3 cellular contexts compared by ENCODE assay signal in the genomic region with DNA sequence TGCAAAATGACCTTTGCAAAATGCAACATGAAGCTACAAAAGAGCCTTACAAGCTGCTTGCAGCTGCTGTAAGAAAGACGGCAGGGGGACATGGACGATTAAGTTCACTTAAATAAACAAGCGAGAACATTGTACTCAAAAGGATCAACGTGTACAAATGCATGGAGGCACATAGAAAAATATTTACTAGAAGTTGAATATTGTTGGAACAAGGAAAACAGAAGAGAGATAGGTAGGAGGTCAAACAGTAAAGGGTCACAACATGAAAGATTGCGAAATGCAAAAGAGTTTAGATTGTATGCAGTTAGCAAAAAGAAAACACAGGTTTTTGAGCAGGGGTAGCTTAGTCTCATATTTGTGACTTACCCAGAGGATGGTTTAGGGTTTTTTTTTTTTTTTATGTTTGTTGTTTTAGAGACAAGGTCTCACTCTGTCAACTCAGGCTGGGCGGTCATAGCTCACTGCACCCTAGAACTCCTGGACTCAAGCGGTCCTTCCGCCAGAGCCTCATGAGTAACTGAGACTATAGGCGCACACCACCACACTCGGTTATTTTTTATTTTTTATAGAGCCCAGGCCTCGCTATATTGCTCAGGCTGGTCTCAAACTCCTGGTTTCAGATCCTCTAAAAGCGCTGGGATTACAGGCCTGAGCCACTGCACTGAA.
TF ChIP-seq lines count a peak whose summit lies in the region.

No MANE protein-coding gene starts in this region.

TF ChIP-seq in A549, 52 proteins besides CTCF, POLR2A, EP300 and RAD21:
- TF ChIP-seq JUN (IDR thresholded peaks at IDR 0.05), result no peak
- TF ChIP-seq CEBPB (IDR thresholded peaks at IDR 0.05), result peak in 1 of 2 experiments; percentile 71; a peak in 2 of 4 replicates
- no peak for TF ChIP-seq TP53 (CRISPR knock-in tag; IDR thresholded peaks at IDR 0.05)

TF ChIP-seq in IMR-90, 13 proteins besides CTCF, POLR2A, EP300 and RAD21:
- TF ChIP-seq CHD1 (IDR thresholded peaks at IDR 0.05; ENCODE audit: low read depth, low read length) (no peak), CEBPB (IDR thresholded peaks at IDR 0.05; ENCODE audit: low read depth, low read length) (peak; percentile 81), RCOR1 (IDR thresholded peaks at IDR 0.05; ENCODE audit: insufficient replicate concordance, low read length) (no peak), RFX5 (IDR thresholded peaks at IDR 0.05; ENCODE audit: low read depth, low read length) (no peak), SMC3 (IDR thresholded peaks at IDR 0.05; ENCODE audit: low read depth, low read length) (no peak), MAZ (IDR thresholded peaks at IDR 0.05; ENCODE audit: borderline replicate concordance, low read depth, low read length) (no peak)
- TF ChIP-seq, protein P1, sequence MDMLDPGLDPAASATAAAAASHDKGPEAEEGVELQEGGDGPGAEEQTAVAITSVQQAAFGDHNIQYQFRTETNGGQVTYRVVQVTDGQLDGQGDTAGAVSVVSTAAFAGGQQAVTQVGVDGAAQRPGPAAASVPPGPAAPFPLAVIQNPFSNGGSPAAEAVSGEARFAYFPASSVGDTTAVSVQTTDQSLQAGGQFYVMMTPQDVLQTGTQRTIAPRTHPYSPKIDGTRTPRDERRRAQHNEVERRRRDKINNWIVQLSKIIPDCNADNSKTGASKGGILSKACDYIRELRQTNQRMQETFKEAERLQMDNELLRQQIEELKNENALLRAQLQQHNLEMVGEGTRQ (IDR thresholded peaks at IDR 0.05; ENCODE audit: low read depth, low read length), result no peak

TF ChIP-seq in HepG2, 621 proteins besides CTCF, POLR2A, EP300 and RAD21 (continues in another document):
- TF ChIP-seq, protein P2, sequence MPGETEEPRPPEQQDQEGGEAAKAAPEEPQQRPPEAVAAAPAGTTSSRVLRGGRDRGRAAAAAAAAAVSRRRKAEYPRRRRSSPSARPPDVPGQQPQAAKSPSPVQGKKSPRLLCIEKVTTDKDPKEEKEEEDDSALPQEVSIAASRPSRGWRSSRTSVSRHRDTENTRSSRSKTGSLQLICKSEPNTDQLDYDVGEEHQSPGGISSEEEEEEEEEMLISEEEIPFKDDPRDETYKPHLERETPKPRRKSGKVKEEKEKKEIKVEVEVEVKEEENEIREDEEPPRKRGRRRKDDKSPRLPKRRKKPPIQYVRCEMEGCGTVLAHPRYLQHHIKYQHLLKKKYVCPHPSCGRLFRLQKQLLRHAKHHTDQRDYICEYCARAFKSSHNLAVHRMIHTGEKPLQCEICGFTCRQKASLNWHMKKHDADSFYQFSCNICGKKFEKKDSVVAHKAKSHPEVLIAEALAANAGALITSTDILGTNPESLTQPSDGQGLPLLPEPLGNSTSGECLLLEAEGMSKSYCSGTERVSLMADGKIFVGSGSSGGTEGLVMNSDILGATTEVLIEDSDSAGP (CRISPR knock-in tag; IDR thresholded peaks at IDR 0.05; ENCODE audit: borderline replicate concordance), result no peak
- peak; percentile 34; the same call in 1 of the 2 replicates for TF ChIP-seq HNF4A (CRISPR knock-in tag; IDR thresholded peaks at IDR 0.05)
- TF ChIP-seq ZNF713 (CRISPR knock-in tag; IDR thresholded peaks at IDR 0.05), result no peak
- peak; percentile 41; the same call in 1 of the 2 replicates for TF ChIP-seq ZNF652 (CRISPR knock-in tag; IDR thresholded peaks at IDR 0.05; ENCODE audit: borderline replicate concordance, low read depth)
- no peak for TF ChIP-seq MED8 (CRISPR knock-in tag; IDR thresholded peaks at IDR 0.05; ENCODE audit: insufficient replicate concordance)
- TF ChIP-seq FOXO4 (CRISPR knock-in tag; conservative IDR thresholded peaks at IDR 0.05), result no peak
- TF ChIP-seq HDAC6 (IDR thresholded peaks at IDR 0.05; ENCODE audit: low read depth, low read length), result no peak
- TF ChIP-seq, protein P3, sequence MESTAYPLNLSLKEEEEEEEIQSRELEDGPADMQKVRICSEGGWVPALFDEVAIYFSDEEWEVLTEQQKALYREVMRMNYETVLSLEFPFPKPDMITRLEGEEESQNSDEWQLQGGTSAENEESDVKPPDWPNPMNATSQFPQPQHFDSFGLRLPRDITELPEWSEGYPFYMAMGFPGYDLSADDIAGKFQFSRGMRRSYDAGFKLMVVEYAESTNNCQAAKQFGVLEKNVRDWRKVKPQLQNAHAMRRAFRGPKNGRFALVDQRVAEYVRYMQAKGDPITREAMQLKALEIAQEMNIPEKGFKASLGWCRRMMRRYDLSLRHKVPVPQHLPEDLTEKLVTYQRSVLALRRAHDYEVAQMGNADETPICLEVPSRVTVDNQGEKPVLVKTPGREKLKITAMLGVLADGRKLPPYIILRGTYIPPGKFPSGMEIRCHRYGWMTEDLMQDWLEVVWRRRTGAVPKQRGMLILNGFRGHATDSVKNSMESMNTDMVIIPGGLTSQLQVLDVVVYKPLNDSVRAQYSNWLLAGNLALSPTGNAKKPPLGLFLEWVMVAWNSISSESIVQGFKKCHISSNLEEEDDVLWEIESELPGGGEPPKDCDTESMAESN (CRISPR knock-in tag; conservative IDR thresholded peaks at IDR 0.05), result peak; percentile 50; the same call in 1 of the 2 replicates
- TF ChIP-seq IKZF1 (IDR thresholded peaks at IDR 0.05), result no peak
- TF ChIP-seq, protein P4, sequence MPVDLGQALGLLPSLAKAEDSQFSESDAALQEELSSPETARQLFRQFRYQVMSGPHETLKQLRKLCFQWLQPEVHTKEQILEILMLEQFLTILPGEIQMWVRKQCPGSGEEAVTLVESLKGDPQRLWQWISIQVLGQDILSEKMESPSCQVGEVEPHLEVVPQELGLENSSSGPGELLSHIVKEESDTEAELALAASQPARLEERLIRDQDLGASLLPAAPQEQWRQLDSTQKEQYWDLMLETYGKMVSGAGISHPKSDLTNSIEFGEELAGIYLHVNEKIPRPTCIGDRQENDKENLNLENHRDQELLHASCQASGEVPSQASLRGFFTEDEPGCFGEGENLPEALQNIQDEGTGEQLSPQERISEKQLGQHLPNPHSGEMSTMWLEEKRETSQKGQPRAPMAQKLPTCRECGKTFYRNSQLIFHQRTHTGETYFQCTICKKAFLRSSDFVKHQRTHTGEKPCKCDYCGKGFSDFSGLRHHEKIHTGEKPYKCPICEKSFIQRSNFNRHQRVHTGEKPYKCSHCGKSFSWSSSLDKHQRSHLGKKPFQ (CRISPR knock-in tag; IDR thresholded peaks at IDR 0.05; ENCODE audit: insufficient replicate concordance), result no peak
- TF ChIP-seq, protein P5, sequence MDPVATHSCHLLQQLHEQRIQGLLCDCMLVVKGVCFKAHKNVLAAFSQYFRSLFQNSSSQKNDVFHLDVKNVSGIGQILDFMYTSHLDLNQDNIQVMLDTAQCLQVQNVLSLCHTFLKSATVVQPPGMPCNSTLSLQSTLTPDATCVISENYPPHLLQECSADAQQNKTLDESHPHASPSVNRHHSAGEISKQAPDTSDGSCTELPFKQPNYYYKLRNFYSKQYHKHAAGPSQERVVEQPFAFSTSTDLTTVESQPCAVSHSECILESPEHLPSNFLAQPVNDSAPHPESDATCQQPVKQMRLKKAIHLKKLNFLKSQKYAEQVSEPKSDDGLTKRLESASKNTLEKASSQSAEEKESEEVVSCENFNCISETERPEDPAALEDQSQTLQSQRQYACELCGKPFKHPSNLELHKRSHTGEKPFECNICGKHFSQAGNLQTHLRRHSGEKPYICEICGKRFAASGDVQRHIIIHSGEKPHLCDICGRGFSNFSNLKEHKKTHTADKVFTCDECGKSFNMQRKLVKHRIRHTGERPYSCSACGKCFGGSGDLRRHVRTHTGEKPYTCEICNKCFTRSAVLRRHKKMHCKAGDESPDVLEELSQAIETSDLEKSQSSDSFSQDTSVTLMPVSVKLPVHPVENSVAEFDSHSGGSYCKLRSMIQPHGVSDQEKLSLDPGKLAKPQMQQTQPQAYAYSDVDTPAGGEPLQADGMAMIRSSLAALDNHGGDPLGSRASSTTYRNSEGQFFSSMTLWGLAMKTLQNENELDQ (CRISPR knock-in tag; IDR thresholded peaks at IDR 0.05; ENCODE audit: borderline replicate concordance), result no peak
- no peak for TF ChIP-seq ZNF20 (CRISPR knock-in tag; IDR thresholded peaks at IDR 0.05)
- TF ChIP-seq, protein P6, sequence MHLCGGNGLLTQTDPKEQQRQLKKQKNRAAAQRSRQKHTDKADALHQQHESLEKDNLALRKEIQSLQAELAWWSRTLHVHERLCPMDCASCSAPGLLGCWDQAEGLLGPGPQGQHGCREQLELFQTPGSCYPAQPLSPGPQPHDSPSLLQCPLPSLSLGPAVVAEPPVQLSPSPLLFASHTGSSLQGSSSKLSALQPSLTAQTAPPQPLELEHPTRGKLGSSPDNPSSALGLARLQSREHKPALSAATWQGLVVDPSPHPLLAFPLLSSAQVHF (CRISPR knock-in tag; IDR thresholded peaks at IDR 0.05), result no peak
- TF ChIP-seq TFDP1 (CRISPR knock-in tag; IDR thresholded peaks at IDR 0.05; ENCODE audit: borderline replicate concordance), result no peak
- TF ChIP-seq ZNF616 (CRISPR knock-in tag; IDR thresholded peaks at IDR 0.05; ENCODE audit: low read depth), result no peak
- TF ChIP-seq POLR2G (IDR thresholded peaks at IDR 0.05; ENCODE audit: low read depth, low read length), result no peak
- TF ChIP-seq ZNF264 (CRISPR knock-in tag; IDR thresholded peaks at IDR 0.05), result no peak
- TF ChIP-seq SIX4 (CRISPR knock-in tag; IDR thresholded peaks at IDR 0.05), result no peak
- TF ChIP-seq ZNF138 (CRISPR knock-in tag; IDR thresholded peaks at IDR 0.05; ENCODE audit: low read depth), result no peak
- no peak for TF ChIP-seq YY1 (IDR thresholded peaks at IDR 0.05; ENCODE audit: insufficient read depth, insufficient replicate concordance, low read depth, low read length)
- TF ChIP-seq ZNF704 (CRISPR knock-in tag; IDR thresholded peaks at IDR 0.05; ENCODE audit: borderline replicate concordance), result no peak
- no peak for TF ChIP-seq FOXC1 (CRISPR knock-in tag; IDR thresholded peaks at IDR 0.05; ENCODE audit: borderline replicate concordance)
- no peak for TF ChIP-seq NR3C1 (CRISPR knock-in tag; IDR thresholded peaks at IDR 0.05)
- TF ChIP-seq PAXIP1 (CRISPR knock-in tag; conservative IDR thresholded peaks at IDR 0.05), result peak; percentile 89
- no peak for TF ChIP-seq ZSCAN21 (CRISPR knock-in tag; IDR thresholded peaks at IDR 0.05; ENCODE audit: borderline replicate concordance)
- no peak for TF ChIP-seq ZNF747 (CRISPR knock-in tag; IDR thresholded peaks at IDR 0.05; ENCODE audit: borderline replicate concordance)
- no peak for TF ChIP-seq SRSF1 (optimal IDR thresholded peaks at IDR 0.05; ENCODE audit: low read depth, low read length)
- TF ChIP-seq SKIL (CRISPR knock-in tag; IDR thresholded peaks at IDR 0.05; ENCODE audit: borderline replicate concordance), result peak; percentile 49; the same call in 1 of the 2 replicates
- no peak for TF ChIP-seq PCBP2 (optimal IDR thresholded peaks at IDR 0.05; ENCODE audit: low read depth, low read length, poor library complexity, severe bottlenecking)
- no peak for TF ChIP-seq ATAD3A (CRISPR knock-in tag; IDR thresholded peaks at IDR 0.05)
